In the genomic region with DNA sequence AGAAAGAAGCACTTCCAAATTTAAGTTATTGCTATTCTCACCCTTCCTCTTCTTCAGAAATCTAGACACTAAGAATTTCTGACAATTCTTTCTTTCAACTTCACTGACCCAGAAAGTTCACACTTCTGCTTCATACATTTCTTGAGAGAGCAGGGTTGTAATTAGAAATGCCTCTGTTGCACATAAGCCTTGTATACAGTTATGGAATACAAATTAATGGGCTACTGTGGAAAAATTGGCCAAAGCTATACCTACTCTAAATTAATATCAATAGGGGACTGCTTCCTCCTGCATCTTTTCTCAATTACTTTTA, we compare ENCODE assay signal across 25 cellular contexts. TPM values are rescaled to one million over a fixed set of nuclear protein-coding genes. Genes with fewer than 3 reads are reported as not detected.
"Had no signal": no experiment of that assay in that cellular context is flagged by ENCODE, and none has a peak within 500 bp of the region (broad histone marks: within the 10 kb centered on the region; RNA-seq: fewer than 3 reads in every experiment).

No MANE protein-coding gene starts in this region.

- H3K36me3 ChIP-seq: heart left ventricle, lower lobe of right lung, vagina had no signal

- H3K27ac ChIP-seq: dorsolateral prefrontal cortex, lower lobe of right lung, vagina had no signal

- H3K4me3 ChIP-seq: dorsolateral prefrontal cortex, heart left ventricle, lower lobe of right lung, mucosa of descending colon, skin epidermis, vagina had no signal

- FAIRE-seq: colon had no signal

- DNase-seq: activated CD4-positive, alpha-beta memory T cell treated with anti-CD3 and anti-CD28 coated beads, Interleukin-2, amount 10 ng/mL, durations not matched to agents 7 days and 5 days; activated CD4-positive, alpha-beta T cell treated with anti-CD3 and anti-CD28 coated beads, Interleukin-2, amount 10 ng/mL, durations not matched to agents 24 days and 14 days; activated CD4-positive, CD25-positive, alpha-beta regulatory T cell treated with anti-CD3 and anti-CD28 coated beads, Interleukin-2, amount 50 U/mL, for 72 hours; activated CD8-positive, alpha-beta memory T cell treated with anti-CD3 and anti-CD28 coated beads, Interleukin-2, amount 50 U/mL, for 48 hours; activated gamma-delta T cell; activated T-cell treated with anti-CD3 and anti-CD28 coated beads, Interleukin-2, amount 50 U/mL, for 24 hours; dorsolateral prefrontal cortex; effector memory CD4-positive, alpha-beta T cell; heart left ventricle; lower lobe of right lung; mesendoderm; mucosa of descending colon; stimulated activated CD4-positive, alpha-beta T cell treated with anti-CD3 and anti-CD28 coated beads, Interleukin-12 subunit alpha, Interleukin-12 subunit beta, amount 100 ng/mL, for 4 hours; stimulated activated CD4-positive, alpha-beta T cell treated with anti-CD3 and anti-CD28 coated beads, Interleukin-4, amount 100 ng/mL, for 1 hour; stimulated activated naive CD8-positive, alpha-beta T cell treated with anti-CD3 and anti-CD28 coated beads, Interleukin-15, amount 100 ng/mL, for 72 hours; substantia nigra; T-helper 17 cell had no signal

- ATAC-seq: esophagus mucosa; heart left ventricle; left lobe of liver; lower lobe of right lung; mucosa of descending colon; sciatic nerve; stimulated activated naive CD8-positive, alpha-beta T cell treated with anti-CD3 and anti-CD28 coated beads, Interleukin-15, amount 100 ng/mL, for 72 hours; T-helper 17 cell had no signal

- H3K27me3 ChIP-seq: dorsolateral prefrontal cortex, heart left ventricle, vagina had no signal

- H3K9me3 ChIP-seq: heart left ventricle, lower lobe of right lung, mucosa of descending colon, vagina had no signal

RNA-seq across cellular contexts. Expression of a gene that starts 1.5 kb away (rescaled TPM):
- total RNA-seq: activated CD4-positive, alpha-beta memory T cell treated with anti-CD3 and anti-CD28 coated beads, Interleukin-2, amount 10 ng/mL, durations not matched to agents 7 days and 5 days; activated CD4-positive, alpha-beta T cell treated with anti-CD3 and anti-CD28 coated beads, Interleukin-2, amount 10 ng/mL, durations not matched to agents 24 days and 14 days; osteocyte; progenitor cell of endocrine pancreas; T-helper 17 cell; vagina had no signal
